Comparison of ENCODE assay signal across 13 cellular contexts in the genomic region with DNA sequence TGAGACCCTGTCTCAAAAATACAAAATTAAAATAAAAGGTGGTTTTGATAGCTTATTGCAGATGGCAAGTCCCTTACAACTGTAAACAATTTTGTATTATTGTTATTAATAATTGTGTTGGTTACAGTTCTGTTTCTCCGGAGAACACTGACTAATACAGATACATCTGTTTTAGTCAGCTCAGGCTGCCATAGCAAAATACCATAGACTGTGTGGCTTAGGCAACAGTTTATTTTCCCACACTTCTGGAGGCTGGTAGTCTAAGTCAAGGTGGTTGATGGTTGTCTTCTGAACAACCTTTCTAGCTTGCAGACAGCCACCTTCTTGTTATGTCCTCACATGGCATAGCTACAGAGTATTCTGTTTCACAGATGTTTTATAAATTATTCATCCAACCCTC. TPM values are rescaled to one million over a fixed set of nuclear protein-coding genes. Genes with fewer than 3 reads are reported as not detected.
DNase-seq lines count a peak whose midpoint lies in the region; ATAC-seq, FAIRE-seq and TF ChIP-seq lines count a peak whose summit lies in the region.
"Had no signal": no experiment of that assay in that cellular context is flagged by ENCODE, and none has a peak within 500 bp of the region (broad histone marks: within the 10 kb centered on the region; RNA-seq: fewer than 3 reads in every experiment).

No MANE protein-coding gene starts in this region.

- SMC1A ChIA-PET in GM12878 (lab: Charles Lee; ENCODE audit: uncharacterized antibody, unreplicated experiment), result interaction anchor here (0.7 to 9.9 kb wide), 15 partner anchors 8 to 208 kb away, joined by 3 to 97 read pairs (median 8); a partner anchor contains a TSS

- TF ChIP-seq POLR2A in GM12878 (IDR thresholded peaks at IDR 0.05; ENCODE audit: low read depth, low read length), result no peak

- no peak overlapping the region for H3K4me3 ChIP-seq in GM12878

- peak overlapping the region; percentile 54 for H3K27ac ChIP-seq in GM12878 (ENCODE audit: control insufficient read depth, insufficient read depth)
- H3K27ac ChIP-seq: 22Rv1 had no signal

- TF ChIP-seq CTCF in GM12878 (IDR thresholded peaks at IDR 0.05 in 2 of 3, conservative IDR thresholded peaks at IDR 0.05 in 1 of 3; ENCODE audit: control insufficient read depth in 2 of 3, extremely low read depth in 1 of 3, insufficient read depth in 1 of 3, low read depth in 3 of 3, low read length in 3 of 3), result no peak

- H3K36me3 ChIP-seq in GM12878 (ENCODE audit: control insufficient read depth in 2 of 2, insufficient read depth in 2 of 2, low read length in 1 of 2), result no peaks in the 10 kb centered on the region

- FAIRE-seq in GM12878 (lab: Jason Lieb, UNC), result peak; percentile 83
- FAIRE-seq: small intestine had no signal

- RAD21 ChIA-PET in GM12878 (lab: Charles Lee; ENCODE audit: unreplicated experiment), result interaction anchor here (0.5 to 4.0 kb wide), 10 partner anchors 10 to 134 kb away, joined by 3 to 25 read pairs (median 9); a partner anchor contains a TSS

- no peaks in the 10 kb centered on the region for H3K27me3 ChIP-seq in GM12878 (replicated peaks in 1 of 2; ENCODE audit: control insufficient read depth in 2 of 2, insufficient read depth in 2 of 2, low read length in 1 of 2)

- TF ChIP-seq EP300 in GM12878 (IDR thresholded peaks at IDR 0.05; ENCODE audit: borderline replicate concordance in 1 of 2, control insufficient read depth in 1 of 2, low read depth in 2 of 2, low read length in 2 of 2), result peak; percentile 65 to 95; a peak in 2 of 4 replicates

- no peak for DNase-seq in activated CD4-positive, CD25-positive, alpha-beta regulatory T cell (lab: John Stamatoyannopoulos, UW)
- DNase-seq in GM12878 (ENCODE audit: low read depth, low spot score) (peak; percentile 74), DMS 273 (lab: John Stamatoyannopoulos, UW; ENCODE audit: unreplicated experiment) (no peak), HK-2 (ENCODE audit: unreplicated experiment) (no peak), D341Med (ENCODE audit: low spot score) (no peak)
- DNase-seq: Caco-2, cerebellar nuclear complex, NCI-H345, small intestine had no signal

- TF ChIP-seq RAD21 in GM12878 (IDR thresholded peaks at IDR 0.05; ENCODE audit: insufficient read depth, low read depth, low read length), result no peak

- H3K4me1 ChIP-seq in GM12878 (ENCODE audit: control insufficient read depth, insufficient read depth, low read length), result peaks cover 37% of the 10 kb centered on the region
- H3K4me1 ChIP-seq: Caco-2 had no signal

- no TSS peak for BruUV-seq in GM12878 (replicated peaks; lab: Mats Ljungman, UMichigan)

- POLR2A ChIA-PET in GM12878 (lab: Charles Lee), result interaction anchor here (0.6 to 3.7 kb wide), 9 partner anchors 9 to 804 kb away, joined by 3 to 33 read pairs (median 7); a partner anchor contains a TSS

- peak overlapping the region; percentile 78 for H3K4me2 ChIP-seq in GM12878 (ENCODE audit: control insufficient read depth, insufficient read depth)

- no peaks in the 10 kb centered on the region for H4K20me1 ChIP-seq in GM12878 (ENCODE audit: control insufficient read depth, insufficient read depth)

- peaks cover 49% of the 10 kb centered on the region for H3K9me3 ChIP-seq in GM12878 (replicated peaks; ENCODE audit: control insufficient read depth, insufficient read depth, low read length)
- H3K9me3 ChIP-seq: Caco-2 had no signal

- H3K9ac ChIP-seq in GM12878 (ENCODE audit: control insufficient read depth, insufficient read depth, low read length), result no peak overlapping the region

- intact Hi-C loops in GM12878 (cut with micrococcal nuclease; ENCODE audit: unreplicated experiment), result loop anchor here (1.0 to 5.0 kb wide), 2 partner anchors 13 to 65 kb away; no protein-coding TSS in a partner anchor

- H2AFZ ChIP-seq in GM12878 (ENCODE audit: control insufficient read depth, low read depth, low read length), result no peak overlapping the region

- in situ Hi-C loops in GM12878 (cut with MboI), result no loop called here

- CTCF ChIA-PET in GM12878 (lab: Yijun Ruan, JAX), result interaction anchor here (0.9 to 2.5 kb wide), 16 partner anchors 10 to 209 kb away, joined by 3 to 18 read pairs (median 6); a partner anchor contains a TSS

- 0% methylated on average over 1 of the region's 1 CpG for WGBS in GM12878 (ENCODE audit: insufficient coverage, insufficient replicate concordance, low lambda C conversion rate, missing lambda C conversion rate)

- no peaks in the 10 kb centered on the region for H3K79me2 ChIP-seq in GM12878 (ENCODE audit: control insufficient read depth, insufficient read depth, low read length)

- peak; percentile 95 to 97 for ATAC-seq in activated CD4-positive, CD25-positive, alpha-beta regulatory T cell treated with anti-CD3 and anti-CD28 coated beads, Interleukin-2, amount 50 U/mL, for 24 hours
- ATAC-seq in GM21515 (IDR thresholded peaks at IDR 0.05; ENCODE audit: unreplicated experiment) (peak; percentile 49), HG03103 (IDR thresholded peaks at IDR 0.05; ENCODE audit: low read depth, unreplicated experiment) (peak; percentile 76), GM12878 (peak; percentile 88)

TF ChIP-seq in GM12878, 131 proteins besides CTCF, POLR2A, EP300 and RAD21 (continues in another document):
- TF ChIP-seq RCOR1 (conservative IDR thresholded peaks at IDR 0.05; ENCODE audit: low read depth, low read length) (no peak), IRF4 (IDR thresholded peaks at IDR 0.05; ENCODE audit: low read depth, low read length) (peak; percentile 95), GABPA (IDR thresholded peaks at IDR 0.05; ENCODE audit: low read depth) (peak; percentile 39; the same call in 1 of the 2 replicates), TARDBP (IDR thresholded peaks at IDR 0.05; ENCODE audit: borderline replicate concordance) (no peak), KLF5 (IDR thresholded peaks at IDR 0.05; ENCODE audit: partially characterized antibody) (no peak), BACH1 (IDR thresholded peaks at IDR 0.05; ENCODE audit: borderline replicate concordance) (no peak), ZNF384 (IDR thresholded peaks at IDR 0.05; ENCODE audit: borderline replicate concordance, low read depth, low read length) (no peak)
- TF ChIP-seq, protein P1, sequence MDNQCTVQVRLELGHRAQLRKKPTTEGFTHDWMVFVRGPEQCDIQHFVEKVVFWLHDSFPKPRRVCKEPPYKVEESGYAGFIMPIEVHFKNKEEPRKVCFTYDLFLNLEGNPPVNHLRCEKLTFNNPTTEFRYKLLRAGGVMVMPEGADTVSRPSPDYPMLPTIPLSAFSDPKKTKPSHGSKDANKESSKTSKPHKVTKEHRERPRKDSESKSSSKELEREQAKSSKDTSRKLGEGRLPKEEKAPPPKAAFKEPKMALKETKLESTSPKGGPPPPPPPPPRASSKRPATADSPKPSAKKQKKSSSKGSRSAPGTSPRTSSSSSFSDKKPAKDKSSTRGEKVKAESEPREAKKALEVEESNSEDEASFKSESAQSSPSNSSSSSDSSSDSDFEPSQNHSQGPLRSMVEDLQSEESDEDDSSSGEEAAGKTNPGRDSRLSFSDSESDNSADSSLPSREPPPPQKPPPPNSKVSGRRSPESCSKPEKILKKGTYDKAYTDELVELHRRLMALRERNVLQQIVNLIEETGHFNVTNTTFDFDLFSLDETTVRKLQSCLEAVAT (IDR thresholded peaks at IDR 0.05), result no peak
- TF ChIP-seq, protein P2, sequence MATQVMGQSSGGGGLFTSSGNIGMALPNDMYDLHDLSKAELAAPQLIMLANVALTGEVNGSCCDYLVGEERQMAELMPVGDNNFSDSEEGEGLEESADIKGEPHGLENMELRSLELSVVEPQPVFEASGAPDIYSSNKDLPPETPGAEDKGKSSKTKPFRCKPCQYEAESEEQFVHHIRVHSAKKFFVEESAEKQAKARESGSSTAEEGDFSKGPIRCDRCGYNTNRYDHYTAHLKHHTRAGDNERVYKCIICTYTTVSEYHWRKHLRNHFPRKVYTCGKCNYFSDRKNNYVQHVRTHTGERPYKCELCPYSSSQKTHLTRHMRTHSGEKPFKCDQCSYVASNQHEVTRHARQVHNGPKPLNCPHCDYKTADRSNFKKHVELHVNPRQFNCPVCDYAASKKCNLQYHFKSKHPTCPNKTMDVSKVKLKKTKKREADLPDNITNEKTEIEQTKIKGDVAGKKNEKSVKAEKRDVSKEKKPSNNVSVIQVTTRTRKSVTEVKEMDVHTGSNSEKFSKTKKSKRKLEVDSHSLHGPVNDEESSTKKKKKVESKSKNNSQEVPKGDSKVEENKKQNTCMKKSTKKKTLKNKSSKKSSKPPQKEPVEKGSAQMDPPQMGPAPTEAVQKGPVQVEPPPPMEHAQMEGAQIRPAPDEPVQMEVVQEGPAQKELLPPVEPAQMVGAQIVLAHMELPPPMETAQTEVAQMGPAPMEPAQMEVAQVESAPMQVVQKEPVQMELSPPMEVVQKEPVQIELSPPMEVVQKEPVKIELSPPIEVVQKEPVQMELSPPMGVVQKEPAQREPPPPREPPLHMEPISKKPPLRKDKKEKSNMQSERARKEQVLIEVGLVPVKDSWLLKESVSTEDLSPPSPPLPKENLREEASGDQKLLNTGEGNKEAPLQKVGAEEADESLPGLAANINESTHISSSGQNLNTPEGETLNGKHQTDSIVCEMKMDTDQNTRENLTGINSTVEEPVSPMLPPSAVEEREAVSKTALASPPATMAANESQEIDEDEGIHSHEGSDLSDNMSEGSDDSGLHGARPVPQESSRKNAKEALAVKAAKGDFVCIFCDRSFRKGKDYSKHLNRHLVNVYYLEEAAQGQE (IDR thresholded peaks at IDR 0.05; ENCODE audit: low read depth, low read length), result 0 out of 2 replicates have a peak, but pooled peaks have one; percentile 11

RNA-seq across cellular contexts. Expression of a gene that starts 14.2 kb away (rescaled TPM):
- 193 and 215 TPM in 2 replicates for total RNA-seq in GM12878 (2013; cell fraction: nucleolus; rRNA removed)
- total RNA-seq in GM12878 (2014; rRNA removed) (106 and 109 TPM in 2 replicates), GM12878 (2014; rRNA removed; fragmentation: Illumina TruSeq; extraction: Trizol) (62.9 and 66.9 TPM in 2 replicates), GM12878 (2021) (138 and 141 TPM in 2 replicates)
- polyA plus RNA-seq in GM12878 (2011; ENCODE audit: low read depth), result 25.9 TPM
- polyA plus RNA-seq in GM12878 (2011; rRNA removed) (23.2 and 57.2 TPM in 2 replicates), GM12878 (2014; fragmentation: Illumina TruSeq; extraction: Trizol) (32.4 and 59.2 TPM in 2 replicates), GM12878 (2014; fragmentation: Nextera tagmentation; extraction: Ambion mirVana) (1 to 10 TPM; 5.3 to 9.7 TPM), GM12878 (2014; rRNA removed) (98.0 and 108 TPM in 2 replicates), GM12878 (2016; fragmentation: Nextera tagmentation; extraction: Ambion mirVana) (100 to 1,000 TPM; 115 to 129 TPM)
- polyA plus RNA-seq in GM12878 (2011; cell fraction: cytosol; rRNA removed), result 84.6 and 89.7 TPM in 2 replicates
- polyA plus RNA-seq in GM12878 (2011; cell fraction: nucleus; rRNA removed), result 71.9 and 79.4 TPM in 2 replicates
- polyA plus RNA-seq in GM12878 (2012), result 50.3 and 72.8 TPM in 2 replicates
- polyA minus RNA-seq in GM12878 (2011; rRNA and poly(A)+ RNA removed), result 175 and 195 TPM in 2 replicates
- 54.0 and 60.1 TPM in 2 replicates for polyA minus RNA-seq in GM12878 (2011; cell fraction: cytosol; rRNA and poly(A)+ RNA removed)
- polyA minus RNA-seq in GM12878 (2011; cell fraction: nucleus; rRNA and poly(A)+ RNA removed), result 65.5 and 104 TPM in 2 replicates
